ENCODE assay signal across 1 cellular context in genomic region chr7:102543596-102543995, GRCh38. TPM values are rescaled to one million over a fixed set of nuclear protein-coding genes. Genes with fewer than 3 reads are reported as not detected.
"Had no signal": no experiment of that assay in that cellular context is flagged by ENCODE, and none has a peak within 500 bp of the region (broad histone marks: within the 10 kb centered on the region; RNA-seq: fewer than 3 reads in every experiment).

TSS of gene UPK3BL2 (minus strand) at chr7:102543696. CDS start at chr7:102543636, 60 bp downstream.

RNA-seq across cellular contexts. Expression of gene UPK3BL2, which starts in this region (rescaled TPM):
- total RNA-seq: smooth muscle cell had no signal
